In genomic region chr17:59512844-59513383, GRCh38 we compare ENCODE assay signal across 1 cellular context.
TF ChIP-seq lines count a peak whose summit lies in the region.

No MANE protein-coding gene starts in this region.

TF ChIP-seq in GM23338, 12 proteins besides CTCF, POLR2A, EP300 and RAD21 (continued from another document):
- TF ChIP-seq ZNF462 (CRISPR knock-in tag; IDR thresholded peaks at IDR 0.05), result no peak
